Comparison of ENCODE assay signal across 17 cellular contexts in the genomic region with DNA sequence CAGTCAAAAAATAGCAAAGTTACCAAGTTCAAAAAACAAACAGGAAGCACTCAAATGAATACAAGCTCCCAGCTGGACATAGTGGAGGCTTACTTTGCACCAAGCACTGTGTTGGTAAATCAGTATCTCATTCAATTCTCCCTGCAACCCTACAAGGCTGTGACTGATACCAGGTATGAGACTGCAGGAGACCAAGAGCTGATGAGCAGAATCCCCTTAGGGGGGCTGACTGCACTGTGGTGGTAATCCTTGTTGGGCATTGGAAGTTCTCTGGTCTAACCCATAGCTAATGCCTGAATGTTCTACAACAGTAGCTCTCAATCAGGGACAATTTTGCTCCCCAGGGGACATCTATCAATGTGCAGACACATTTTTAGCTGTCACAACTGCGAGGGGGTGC. TPM values are rescaled to one million over a fixed set of nuclear protein-coding genes. Genes with fewer than 3 reads are reported as not detected.
DNase-seq lines count a peak whose midpoint lies in the region; ATAC-seq and TF ChIP-seq lines count a peak whose summit lies in the region.
"Had no signal": no experiment of that assay in that cellular context is flagged by ENCODE, and none has a peak within 500 bp of the region (broad histone marks: within the 10 kb centered on the region; RNA-seq: fewer than 3 reads in every experiment).

No MANE protein-coding gene starts in this region.

- TF ChIP-seq CTCF in SK-N-SH (IDR thresholded peaks at IDR 0.05) = no peak
- TF ChIP-seq CTCF in right atrium auricular region (IDR thresholded peaks at IDR 0.05) = no peak
- no peak for TF ChIP-seq CTCF in dorsolateral prefrontal cortex (IDR thresholded peaks at IDR 0.05 in 54 of 56, conservative IDR thresholded peaks at IDR 0.05 in 2 of 56; ENCODE audit: low read depth in 1 of 56, partially characterized antibody in 56 of 56)

- intact Hi-C loops in Right ventricle myocardium inferior (cut with DNase I) = no loop called here
- intact Hi-C loops in dorsolateral prefrontal cortex (cut with DNase I) = no loop called here

- no peak overlapping the region for H3K9ac ChIP-seq in SK-N-SH

- peaks cover 21 to 28% of the 10 kb centered on the region in 2 experiments for H3K36me3 ChIP-seq in SK-N-SH (replicated peaks in 1 of 2; ENCODE audit: control insufficient read depth in 1 of 2, insufficient read depth in 2 of 2, low read length in 1 of 2)
- no peaks in the 10 kb centered on the region for H3K36me3 ChIP-seq in right atrium auricular region
- H3K36me3 ChIP-seq: BE2C, HAP-1 had no signal

- H3K4me1 ChIP-seq in SK-N-SH (ENCODE audit: control insufficient read depth in 1 of 2, insufficient read depth in 2 of 2, low read depth in 1 of 2, low read length in 1 of 2) (peaks cover 8 to 18% of the 10 kb centered on the region in 2 experiments), right atrium auricular region (peaks cover 0 to 43% of the 10 kb centered on the region in 2 donors)
- H3K4me1 ChIP-seq: BE2C had no signal

- no peak overlapping the region for H3K4me2 ChIP-seq in SK-N-SH

- TF ChIP-seq RAD21 in SK-N-SH (IDR thresholded peaks at IDR 0.05; ENCODE audit: low read length) = no peak

- no peak overlapping the region for H3K27ac ChIP-seq in SK-N-SH (ENCODE audit: low read depth in 2 of 2, low read length in 1 of 2)
- peak overlapping the region; percentile 3 to 43 for H3K27ac ChIP-seq in right atrium auricular region
- H3K27ac ChIP-seq in dorsolateral prefrontal cortex = peak overlapping the region in 55 of 59 donors; percentile 16 to 87 (median 75)
- peak overlapping the region; percentile 38 for H3K27ac ChIP-seq in temporal lobe (ENCODE audit: low read depth, low read length)
- H3K27ac ChIP-seq: C4-2B, HL-60 had no signal

- peaks cover 85% of the 10 kb centered on the region for H4K20me1 ChIP-seq in SK-N-SH (ENCODE audit: insufficient read depth)

- H3K27me3 ChIP-seq in SK-N-SH (ENCODE audit: insufficient read depth) (no peaks in the 10 kb centered on the region), right atrium auricular region (no peaks in the 10 kb centered on the region), dorsolateral prefrontal cortex (no peaks in the 10 kb centered on the region)
- H3K27me3 ChIP-seq: BE2C had no signal

- peaks cover 100% of the 10 kb centered on the region for H3K79me2 ChIP-seq in SK-N-SH (ENCODE audit: insufficient read depth)

- no peaks in the 10 kb centered on the region for H3K9me3 ChIP-seq in SK-N-SH
- H3K9me3 ChIP-seq in right atrium auricular region = no peaks in the 10 kb centered on the region
- H3K9me3 ChIP-seq: BE2C, HAP-1 had no signal

- TF ChIP-seq EP300 in SK-N-SH (IDR thresholded peaks at IDR 0.05; ENCODE audit: borderline replicate concordance in 1 of 2, low read depth in 1 of 2, low read length in 1 of 2) = no peak

- H3F3A ChIP-seq in SK-N-SH (replicated peaks; ENCODE audit: insufficient read depth) = peaks cover 19% of the 10 kb centered on the region

- H3K4me3 ChIP-seq in SK-N-SH (ENCODE audit: low read depth in 2 of 2, low read length in 1 of 2) = no peak overlapping the region
- H3K4me3 ChIP-seq in right atrium auricular region = no peak overlapping the region
- no peak overlapping the region for H3K4me3 ChIP-seq in dorsolateral prefrontal cortex
- H3K4me3 ChIP-seq: HAP-1 had no signal

- no peak for DNase-seq in SK-N-SH
- no peak for DNase-seq in right atrium auricular region (ENCODE audit: low spot score)
- DNase-seq in Right ventricle myocardium inferior (ENCODE audit: missing footprints) = no peak
- DNase-seq in dorsolateral prefrontal cortex = no peak
- no peak for DNase-seq in AG08396 (ENCODE audit: low spot score)
- DNase-seq: 8988T; ACHN; BE2C; CD4-positive, alpha-beta memory T cell; DMS79; HFFc6 had no signal

- H2AFZ ChIP-seq in SK-N-SH (ENCODE audit: low read depth) = no peak overlapping the region

- no peaks in the 10 kb centered on the region for H3K9me2 ChIP-seq in SK-N-SH

- POLR2A ChIA-PET in SK-N-SH (lab: Yijun Ruan, JAX) = no interaction called here

- 86% methylated on average over 1 of the region's 1 CpG for WGBS in SK-N-SH (ENCODE audit: low lambda C conversion rate)

- CTCF ChIA-PET in SK-N-SH (lab: Yijun Ruan, JAX) = interaction anchor here (1.0 kb wide), 1 partner anchor 26 kb away, joined by 3 read pairs; a partner anchor contains a TSS

- ATAC-seq in SK-N-SH treated with all-trans-retinoic acid at 6 μM for 48 hours (peak; percentile 4; the same call in 1 of the 3 replicates), Right ventricle myocardium inferior (no peak), GM18519 (IDR thresholded peaks at IDR 0.05; ENCODE audit: low FRiP score, unreplicated experiment) (no peak)

TF ChIP-seq in SK-N-SH treated with all-trans-retinoic acid at 6 μM for 48 hours, 23 proteins besides CTCF, POLR2A, EP300 and RAD21 (continues in another document):
- TF ChIP-seq ZNF70 (CRISPR knock-in tag; IDR thresholded peaks at IDR 0.05) (no peak), ZNF565 (CRISPR knock-in tag; conservative IDR thresholded peaks at IDR 0.05; ENCODE audit: low read depth) (no peak), OSR1 (CRISPR knock-in tag; IDR thresholded peaks at IDR 0.05) (no peak), ZC3H10 (CRISPR knock-in tag; IDR thresholded peaks at IDR 0.05) (no peak), TOX (CRISPR knock-in tag; IDR thresholded peaks at IDR 0.05; ENCODE audit: borderline replicate concordance) (no peak)
- TF ChIP-seq, protein P1, sequence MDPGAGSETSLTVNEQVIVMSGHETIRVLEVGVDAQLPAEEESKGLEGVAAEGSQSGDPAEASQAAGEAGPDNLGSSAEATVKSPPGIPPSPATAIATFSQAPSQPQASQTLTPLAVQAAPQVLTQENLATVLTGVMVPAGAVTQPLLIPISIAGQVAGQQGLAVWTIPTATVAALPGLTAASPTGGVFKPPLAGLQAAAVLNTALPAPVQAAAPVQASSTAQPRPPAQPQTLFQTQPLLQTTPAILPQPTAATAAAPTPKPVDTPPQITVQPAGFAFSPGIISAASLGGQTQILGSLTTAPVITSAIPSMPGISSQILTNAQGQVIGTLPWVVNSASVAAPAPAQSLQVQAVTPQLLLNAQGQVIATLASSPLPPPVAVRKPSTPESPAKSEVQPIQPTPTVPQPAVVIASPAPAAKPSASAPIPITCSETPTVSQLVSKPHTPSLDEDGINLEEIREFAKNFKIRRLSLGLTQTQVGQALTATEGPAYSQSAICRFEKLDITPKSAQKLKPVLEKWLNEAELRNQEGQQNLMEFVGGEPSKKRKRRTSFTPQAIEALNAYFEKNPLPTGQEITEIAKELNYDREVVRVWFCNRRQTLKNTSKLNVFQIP (CRISPR knock-in tag; IDR thresholded peaks at IDR 0.05; ENCODE audit: borderline replicate concordance, low read depth) = no peak

TF ChIP-seq in SK-N-SH, 30 proteins besides CTCF, POLR2A, EP300 and RAD21 (continues in another document):
- TF ChIP-seq NFIC (IDR thresholded peaks at IDR 0.05; ENCODE audit: borderline replicate concordance) (no peak), EZH2phosphoT487 (IDR thresholded peaks at IDR 0.05; ENCODE audit: borderline replicate concordance, low read depth) (no peak), RXRA (IDR thresholded peaks at IDR 0.05; ENCODE audit: borderline replicate concordance, low read depth) (no peak), FOXM1 (IDR thresholded peaks at IDR 0.05; ENCODE audit: low read depth) (no peak), TCF12 (IDR thresholded peaks at IDR 0.05) (no peak), NRF1 (IDR thresholded peaks at IDR 0.05; ENCODE audit: low read depth, low read length) (no peak), POLR2AphosphoS5 (IDR thresholded peaks at IDR 0.05; ENCODE audit: low read depth, low read length) (no peak), CHD2 (IDR thresholded peaks at IDR 0.05; ENCODE audit: low read length, partially characterized antibody) (no peak), SMC3 (IDR thresholded peaks at IDR 0.05; ENCODE audit: low read depth, low read length) (no peak), SIN3A (IDR thresholded peaks at IDR 0.05; ENCODE audit: borderline replicate concordance, low read depth, low read length) (no peak)
- TF ChIP-seq, protein P2, sequence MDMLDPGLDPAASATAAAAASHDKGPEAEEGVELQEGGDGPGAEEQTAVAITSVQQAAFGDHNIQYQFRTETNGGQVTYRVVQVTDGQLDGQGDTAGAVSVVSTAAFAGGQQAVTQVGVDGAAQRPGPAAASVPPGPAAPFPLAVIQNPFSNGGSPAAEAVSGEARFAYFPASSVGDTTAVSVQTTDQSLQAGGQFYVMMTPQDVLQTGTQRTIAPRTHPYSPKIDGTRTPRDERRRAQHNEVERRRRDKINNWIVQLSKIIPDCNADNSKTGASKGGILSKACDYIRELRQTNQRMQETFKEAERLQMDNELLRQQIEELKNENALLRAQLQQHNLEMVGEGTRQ (IDR thresholded peaks at IDR 0.05; ENCODE audit: borderline replicate concordance, low read depth, low read length) = no peak
- TF ChIP-seq, protein P3, sequence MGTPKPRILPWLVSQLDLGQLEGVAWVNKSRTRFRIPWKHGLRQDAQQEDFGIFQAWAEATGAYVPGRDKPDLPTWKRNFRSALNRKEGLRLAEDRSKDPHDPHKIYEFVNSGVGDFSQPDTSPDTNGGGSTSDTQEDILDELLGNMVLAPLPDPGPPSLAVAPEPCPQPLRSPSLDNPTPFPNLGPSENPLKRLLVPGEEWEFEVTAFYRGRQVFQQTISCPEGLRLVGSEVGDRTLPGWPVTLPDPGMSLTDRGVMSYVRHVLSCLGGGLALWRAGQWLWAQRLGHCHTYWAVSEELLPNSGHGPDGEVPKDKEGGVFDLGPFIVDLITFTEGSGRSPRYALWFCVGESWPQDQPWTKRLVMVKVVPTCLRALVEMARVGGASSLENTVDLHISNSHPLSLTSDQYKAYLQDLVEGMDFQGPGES (IDR thresholded peaks at IDR 0.05; ENCODE audit: low read depth, low read length) = no peak

RNA-seq across cellular contexts. Expression of a gene that starts 26.0 kb away (rescaled TPM):
- 146 and 186 TPM in 2 replicates for polyA plus RNA-seq in SK-N-SH (2012; rRNA removed)
- polyA plus RNA-seq in SK-N-SH (2012; cell fraction: cytosol; rRNA removed) = 189 and 223 TPM in 2 replicates
- polyA plus RNA-seq in SK-N-SH (2012; cell fraction: nucleus; rRNA removed) = 62.9 and 131 TPM in 2 replicates
- 100 to 1,000 TPM; 205 to 269 TPM for total RNA-seq in right atrium auricular region
- 293 TPM for total RNA-seq in Right ventricle myocardium inferior
- total RNA-seq in dorsolateral prefrontal cortex = 100 to 1,000 TPM in 8 of 120 experiments, 10 to 100 TPM in 112; 44.8 to 109 (median 82.2) TPM
- 150 TPM for total RNA-seq in temporal lobe
- total RNA-seq: CD4-positive, alpha-beta memory T cell had no signal
- polyA plus RNA-seq: CD4-positive, alpha-beta memory T cell had no signal

Comparison
In these comparisons a context has a peak if more than half of its experiments do, and no peak if none do; other contexts are left out.
1. H3K27ac ChIP-seq: peak in right atrium auricular region (2 of 2), dorsolateral prefrontal cortex (55 of 59) and temporal lobe (single experiment); none in SK-N-SH (0 of 2).